Comparison of ENCODE assay signal across 13 cellular contexts in the genomic region with DNA sequence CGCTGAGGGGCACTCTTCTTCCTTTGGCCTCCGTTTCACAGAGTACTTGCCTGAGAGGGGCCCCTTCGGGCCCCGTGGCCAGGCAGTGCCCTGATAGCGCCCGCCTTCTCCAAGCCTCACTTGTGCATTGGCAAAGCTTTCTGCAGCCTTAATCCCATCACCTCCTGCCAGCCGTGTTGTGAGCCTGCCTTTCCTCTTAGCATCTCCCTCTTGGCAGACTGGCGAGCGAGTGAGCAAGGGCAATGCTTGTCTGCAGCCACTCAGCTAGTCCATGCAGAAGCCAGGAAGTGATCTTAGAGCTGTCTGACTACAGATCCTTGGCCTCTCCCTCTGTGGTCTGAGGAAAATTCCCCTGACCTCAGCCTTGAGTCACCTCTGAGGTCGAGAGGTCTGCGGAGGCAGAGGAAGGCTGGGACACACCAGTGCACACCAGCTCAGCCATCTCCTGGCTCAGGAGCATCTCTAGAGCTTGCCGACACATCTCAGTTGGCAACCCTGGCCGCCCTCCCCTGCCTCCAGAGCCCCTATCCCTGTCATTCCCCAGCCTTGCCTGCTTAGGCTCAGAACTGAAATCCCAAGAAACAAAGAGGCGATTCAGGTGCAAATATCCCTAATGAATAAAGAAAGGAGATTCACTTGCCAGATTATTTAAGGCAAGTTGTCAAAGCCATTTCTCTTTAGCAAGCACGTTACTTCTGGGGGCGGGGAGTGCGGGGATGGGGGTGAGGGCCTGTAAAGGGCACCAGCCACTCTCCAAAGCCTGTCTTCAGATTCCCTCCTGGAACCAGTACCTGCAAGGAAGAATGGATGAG.
A peak's percentile ranks its signal among the peaks of the same experiment; 100 is the strongest.
DNase-seq lines count a peak whose midpoint lies in the region; FAIRE-seq and TF ChIP-seq lines count a peak whose summit lies in the region.
"Had no signal": no experiment of that assay in that cellular context is flagged by ENCODE, and none has a peak within 500 bp of the region (broad histone marks: within the 10 kb centered on the region; RNA-seq: fewer than 3 reads in every experiment).

No MANE protein-coding gene starts in this region.

- H3K27me3 ChIP-seq in endodermal cell (ENCODE audit: control insufficient read depth, insufficient read depth, low read length, poor library complexity, severe bottlenecking) (no peaks in the 10 kb centered on the region), spleen (replicated peaks in 1 of 7) (no peaks in the 10 kb centered on the region)

- H3K36me3 ChIP-seq in endodermal cell (ENCODE audit: control insufficient read depth, insufficient read depth, low read length): no peaks in the 10 kb centered on the region
- no peaks in the 10 kb centered on the region for H3K36me3 ChIP-seq in spleen
- no peaks in the 10 kb centered on the region for H3K36me3 ChIP-seq in OCI-LY7 (ENCODE audit: insufficient read depth, low read length)
- H3K36me3 ChIP-seq: heart right ventricle had no signal

- H2AFZ ChIP-seq in OCI-LY7 (ENCODE audit: low read length): no peak overlapping the region

- DNase-seq in GM12891 (ENCODE audit: insufficient read length, low spot score) (no peak), HT1080 (ENCODE audit: low read depth) (peak; percentile 67), endodermal cell (peak; percentile 62), spleen (peak; percentile 56), GM10266 (ENCODE audit: extremely low spot score) (no peak), NCI-H1930 (lab: John Stamatoyannopoulos, UW) (no peak), OCI-LY7 (ENCODE audit: low spot score) (no peak)
- DNase-seq: activated naive CD4-positive, alpha-beta T cell; DMS79 treated with DMSO at 0.1 percent for 48 hours; NCI-H1417 treated with DMSO at 0.1 percent for 48 hours; stimulated activated naive CD4-positive, alpha-beta T cell had no signal

- no peak overlapping the region for H3K27ac Mint-ChIP-seq in endodermal cell
- H3K27ac Mint-ChIP-seq: dendritic cell treated with granulocyte-macrophage colony-stimulating factor and Interleukin-4, amounts not matched to agents 40 ng/mL and 50 ng/mL, for 4 days had no signal

- BruUV-seq in OCI-LY7 (replicated peaks; lab: Mats Ljungman, UMichigan): no TSS peak

- H3K9me2 ChIP-seq in OCI-LY7 (ENCODE audit: insufficient read depth, low read length): no peaks in the 10 kb centered on the region

- no peaks in the 10 kb centered on the region for H4K20me1 ChIP-seq in OCI-LY7 (ENCODE audit: insufficient read depth, low read length)

- no peak overlapping the region for H3K4me2 ChIP-seq in OCI-LY7 (ENCODE audit: low read length)

- TF ChIP-seq POLR2A in GM12891 (IDR thresholded peaks at IDR 0.05; ENCODE audit: low read depth, low read length): no peak
- no peak for TF ChIP-seq POLR2A in spleen (IDR thresholded peaks at IDR 0.05)

- H3K27ac ChIP-seq in endodermal cell (ENCODE audit: low read depth, low read length) (no peak overlapping the region), spleen (no peak overlapping the region), OCI-LY7 (ENCODE audit: low read depth, low read length, poor library complexity, severe bottlenecking) (no peak overlapping the region)
- H3K27ac ChIP-seq: heart right ventricle had no signal

- H3K36me3 Mint-ChIP-seq in endodermal cell (ENCODE audit: low read depth): no peaks in the 10 kb centered on the region

- H3K4me1 ChIP-seq in endodermal cell (ENCODE audit: control insufficient read depth, insufficient read depth, low read length) (no peaks in the 10 kb centered on the region), spleen (no peaks in the 10 kb centered on the region), OCI-LY7 (ENCODE audit: insufficient read depth, low read length, poor library complexity, severe bottlenecking) (no peaks in the 10 kb centered on the region)
- H3K4me1 ChIP-seq: heart right ventricle had no signal

- no peaks in the 10 kb centered on the region for H3K4me1 Mint-ChIP-seq in endodermal cell

- 60% methylated on average over 17 of the region's 17 CpGs; no CpG with 5 or more reads in 1 of the 2 experiments for WGBS in endodermal cell (ENCODE audit: insufficient coverage in 1 of 2, insufficient read length in 1 of 2), 2 experiments
- 54 to 89% (median 74%) methylated on average over 15 to 17 of the region's 17 CpGs for WGBS in spleen, 5 donors

- no peaks in the 10 kb centered on the region for H3K9me3 ChIP-seq in endodermal cell (ENCODE audit: control insufficient read depth, low read length)
- H3K9me3 ChIP-seq in spleen: no peaks in the 10 kb centered on the region
- H3K9me3 ChIP-seq in OCI-LY7 (ENCODE audit: low read length): no peaks in the 10 kb centered on the region
- H3K9me3 ChIP-seq: heart right ventricle had no signal

- no peaks in the 10 kb centered on the region for H3K79me2 ChIP-seq in OCI-LY7 (ENCODE audit: insufficient read depth, low read depth, low read length)

- intact Hi-C loops in spleen (cut with DNase I; ENCODE audit: low total_unique reads) (no loop called here), OCI-LY7 (cut with micrococcal nuclease; ENCODE audit: unreplicated experiment) (no loop called here)

- H3K9ac ChIP-seq in endodermal cell (ENCODE audit: extremely low read depth, low read length, poor library complexity, severe bottlenecking): no peak overlapping the region

- H3K4me3 ChIP-seq in endodermal cell (ENCODE audit: low read length): no peak overlapping the region
- no peak overlapping the region for H3K4me3 ChIP-seq in spleen
- H3K4me3 ChIP-seq in OCI-LY7 (ENCODE audit: low read depth, low read length, poor library complexity, severe bottlenecking): no peak overlapping the region
- H3K4me3 ChIP-seq: heart right ventricle had no signal

- TF ChIP-seq CTCF in endodermal cell (conservative IDR thresholded peaks at IDR 0.05) (no peak), spleen (IDR thresholded peaks at IDR 0.05 in 8 of 11, conservative IDR thresholded peaks at IDR 0.05 in 3 of 11) (no peak), GM10266 (IDR thresholded peaks at IDR 0.05; ENCODE audit: control insufficient read depth, insufficient read depth, low read depth, missing control alignments) (no peak), OCI-LY7 (conservative IDR thresholded peaks at IDR 0.05; ENCODE audit: low read length) (no peak)

- no peak overlapping the region for H3K4me3 Mint-ChIP-seq in endodermal cell
- H3K4me3 Mint-ChIP-seq: dendritic cell treated with granulocyte-macrophage colony-stimulating factor and Interleukin-4, amounts not matched to agents 40 ng/mL and 50 ng/mL, for 4 days had no signal

- peak; percentile 5 for FAIRE-seq in GM12891 (lab: Jason Lieb, UNC)

- CTCF ChIA-PET in OCI-LY7 (lab: Charles Lee; ENCODE audit: unreplicated experiment): no interaction called here

- peaks cover 46% of the 10 kb centered on the region for H3K27me3 Mint-ChIP-seq in endodermal cell (ENCODE audit: insufficient read depth)

- peaks cover 31% of the 10 kb centered on the region for H3K9me3 Mint-ChIP-seq in endodermal cell
- H3K9me3 Mint-ChIP-seq: dendritic cell treated with granulocyte-macrophage colony-stimulating factor and Interleukin-4, amounts not matched to agents 40 ng/mL and 50 ng/mL, for 4 days had no signal

- POLR2A ChIA-PET in OCI-LY7 (lab: Charles Lee): no interaction called here

TF ChIP-seq in GM12891, 5 proteins besides CTCF, POLR2A, EP300 and RAD21:
- no peak for TF ChIP-seq SPI1 (IDR thresholded peaks at IDR 0.05; ENCODE audit: low read depth, low read length)
- no peak for TF ChIP-seq TAF1 (IDR thresholded peaks at IDR 0.05; ENCODE audit: low read depth, low read length)
TF ChIP-seq in GM12891: peak in this region for 0.

Comparison
In these comparisons a context has a peak if more than half of its experiments do, and no peak if none do; other contexts are left out.
1. DNase-seq: peak in HT1080 (single experiment), endodermal cell (single experiment) and spleen (single experiment); none in GM12891 (single experiment), GM10266 (single experiment), NCI-H1930 (0 of 2) and OCI-LY7 (single experiment).